21 cellular contexts compared by ENCODE assay signal in the genomic region with DNA sequence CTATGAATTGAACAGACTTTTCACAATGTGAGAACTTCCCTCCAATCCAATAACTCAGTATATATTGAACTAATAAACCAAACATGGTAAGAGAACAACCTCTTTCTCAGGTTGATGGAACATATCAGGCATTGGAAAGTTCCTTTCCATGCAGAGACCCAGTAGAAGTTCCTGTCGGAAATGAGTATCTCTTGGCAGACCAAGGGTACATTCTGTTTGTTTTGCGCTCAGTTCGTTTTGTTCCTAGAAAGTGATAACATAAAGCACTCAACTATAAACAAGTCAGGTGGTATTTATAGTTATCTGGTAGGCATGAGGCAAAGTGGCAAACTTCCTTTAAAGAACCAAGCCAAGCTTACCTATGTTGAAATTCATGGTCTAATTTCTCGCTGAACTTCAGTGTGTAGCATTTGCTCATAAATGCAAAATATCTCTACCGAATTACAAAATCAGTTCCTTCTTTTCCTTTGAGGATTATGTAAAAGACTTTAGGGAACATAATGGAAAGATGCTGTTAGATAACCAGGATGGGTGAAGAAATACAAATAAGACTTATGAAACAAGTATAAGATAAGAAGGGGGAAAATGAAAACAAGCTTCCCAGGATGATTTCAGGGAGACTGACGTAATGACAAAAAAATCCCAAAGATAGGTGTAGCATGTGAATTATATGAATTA.
DNase-seq lines count a peak whose midpoint lies in the region; ATAC-seq and TF ChIP-seq lines count a peak whose summit lies in the region.
"Had no signal": no experiment of that assay in that cellular context is flagged by ENCODE, and none has a peak within 500 bp of the region (broad histone marks: within the 10 kb centered on the region; RNA-seq: fewer than 3 reads in every experiment).

No MANE protein-coding gene starts in this region.

- no peak overlapping the region for H2AFZ ChIP-seq in hepatocyte

- no peak overlapping the region for H3K4me3 ChIP-seq in hepatocyte
- H3K4me3 ChIP-seq in spleen = no peak overlapping the region
- H3K4me3 ChIP-seq: MG63, SJCRH30 had no signal

- H3K9me2 ChIP-seq in hepatocyte (replicated peaks; ENCODE audit: insufficient read depth) = no peaks in the 10 kb centered on the region

- H3K27me3 ChIP-seq in hepatocyte (no peaks in the 10 kb centered on the region), spleen (replicated peaks in 1 of 7) (no peaks in the 10 kb centered on the region)
- H3K27me3 ChIP-seq: MG63, SJCRH30 had no signal

- ATAC-seq in Right ventricle myocardium superior (ENCODE audit: poor library complexity) = peak; percentile 92

- no peaks in the 10 kb centered on the region for H3K79me2 ChIP-seq in hepatocyte

- no peak overlapping the region for H3K4me2 ChIP-seq in hepatocyte

- no peak for TF ChIP-seq POLR2A in spleen (IDR thresholded peaks at IDR 0.05)

- no peaks in the 10 kb centered on the region for H4K20me1 ChIP-seq in hepatocyte (ENCODE audit: insufficient read depth, poor library complexity, severe bottlenecking)

- H3K9me3 ChIP-seq in hepatocyte (ENCODE audit: low read depth) (no peaks in the 10 kb centered on the region), spleen (peaks cover 0 to 9% (median 0%) of the 10 kb centered on the region in 8 donors)
- H3K9me3 ChIP-seq: MG63, SJCRH30 had no signal

- intact Hi-C loops in Right ventricle myocardium superior (cut with DNase I) = no loop called here
- intact Hi-C loops in spleen (cut with DNase I; ENCODE audit: low total_unique reads) = no loop called here

- 75% methylated on average over 6 of the region's 6 CpGs for WGBS in hepatocyte (ENCODE audit: low lambda C conversion rate, missing lambda C conversion rate)
- 49 to 65% (median 55%) methylated on average over 6 of the region's 6 CpGs for whole genome bisulfite sequencing in spleen, 5 donors

- TF ChIP-seq CTCF in hepatocyte (IDR thresholded peaks at IDR 0.05; ENCODE audit: poor library complexity) (no peak), spleen (IDR thresholded peaks at IDR 0.05 in 8 of 11, conservative IDR thresholded peaks at IDR 0.05 in 3 of 11) (no peak)

- H3K27ac ChIP-seq in hepatocyte (peak overlapping the region; percentile 28), spleen (peak overlapping the region in 7 of 8 donors; percentile 52 to 81 (median 66))
- H3K27ac ChIP-seq: 22Rv1, SJCRH30 had no signal

- no peaks in the 10 kb centered on the region for H3K36me3 ChIP-seq in hepatocyte (replicated peaks; ENCODE audit: insufficient read depth, low read depth)
- H3K36me3 ChIP-seq in spleen = peaks cover 0 to 5% (median 0%) of the 10 kb centered on the region in 6 donors
- H3K36me3 ChIP-seq: MG63 had no signal

- DNase-seq in DMS153 (lab: John Stamatoyannopoulos, UW) (peak; percentile 33), DMS153 treated with DMSO at 0.1 percent for 48 hours (lab: John Stamatoyannopoulos, UW; ENCODE audit: unreplicated experiment) (no peak), Right ventricle myocardium superior (no peak), hepatocyte (ENCODE audit: low spot score) (no peak), spleen (no peak), AG08396 (ENCODE audit: low spot score) (no peak), RPMI8226 (no peak), cortex of kidney (lab: John Stamatoyannopoulos, UW) (no peak)
- DNase-seq: COR-L47; DMS 273 treated with DMSO at 0.1 percent for 48 hours; GF-D8; H7; MG63; NCI-H1092 treated with DMSO at 0.1 percent for 48 hours; NCI-H146; NCI-H2029 treated with DMSO at 0.1 percent for 48 hours; NCI-H2171; NCI-H748 treated with DMSO at 0.1 percent for 48 hours; NK-92 treated with Interleukin-12 subunit alpha and Interleukin-12 subunit beta, amount 100 ng/mL, for 24 hours; SJCRH30 had no signal

- H3K4me1 ChIP-seq in hepatocyte (ENCODE audit: insufficient read depth) (no peaks in the 10 kb centered on the region), spleen (peaks cover 0 to 28% (median 16%) of the 10 kb centered on the region in 6 donors)
- H3K4me1 ChIP-seq: SJCRH30 had no signal
